In genomic region chr17:2998469-2998893, GRCh38 we compare ENCODE assay signal across 8 cellular contexts.
DNase-seq lines count a peak whose midpoint lies in the region; TF ChIP-seq lines count a peak whose summit lies in the region.
"Not testable (repeated sequence)": the region's sequence is repeated elsewhere in the genome, so short reads cannot be mapped to it uniquely, and the experiment has no call there.

No MANE protein-coding gene starts in this region.

- not testable (repeated sequence) for H3K4me1 ChIP-seq in ACC112 (ENCODE audit: control insufficient read depth, insufficient read depth, low read length, unreplicated experiment); GM23248 (ENCODE audit: insufficient read depth)
- H3K4me1 ChIP-seq in SJSA1 (replicated peaks) (peaks cover 13% of the 10 kb centered on the region), sigmoid colon (peaks cover 0 to 24% (median 14%) of the 10 kb centered on the region in 4 donors)

- not testable (repeated sequence) for H2AFZ ChIP-seq in ACC112 (ENCODE audit: low read length, unreplicated experiment); GM23248

- DNase-seq in GM23248 (peak; percentile 52), MG63 (peak; percentile 69), astrocyte of the spinal cord (ENCODE audit: low read depth, low spot score) (peak; percentile 29), fibroblast of peridontal ligament (ENCODE audit: extremely low read depth) (peak; percentile 6), kidney tubule cell (ENCODE audit: low spot score) (peak; percentile 50), sigmoid colon (peak; percentile 0)
- DNase-seq in SJSA1 (ENCODE audit: low read depth in 1 of 2, low spot score in 2 of 2), result not testable (repeated sequence)

- in situ Hi-C loops in GM23248 (cut with MboI); astrocyte of the spinal cord (cut with HindIII; ENCODE audit: low sequenced_read_pairs): not testable (repeated sequence)

- not testable (repeated sequence) for TF ChIP-seq POLR2A in sigmoid colon (IDR thresholded peaks at IDR 0.05)

- H3K9me3 ChIP-seq in GM23248 (ENCODE audit: low read depth); MG63; SJSA1 (replicated peaks); sigmoid colon: not testable (repeated sequence)

- peak overlapping the region; percentile 83 for H3K27ac ChIP-seq in ACC112 (ENCODE audit: low read depth, low read length)
- H3K27ac ChIP-seq in GM23248, result peak overlapping the region; percentile 17; the same call in 1 of the 2 replicates
- peak overlapping the region; percentile 85 for H3K27ac ChIP-seq in SJSA1
- H3K27ac ChIP-seq in sigmoid colon, result not testable (repeated sequence)

- H3K9ac ChIP-seq in GM23248, result not testable (repeated sequence)

- TF ChIP-seq EP300 in sigmoid colon (IDR thresholded peaks at IDR 0.05), result not testable (repeated sequence)

- not testable (repeated sequence) for H3K79me2 ChIP-seq in ACC112 (ENCODE audit: control insufficient read depth, insufficient read depth, low read length, unreplicated experiment); GM23248 (ENCODE audit: insufficient read depth)

- not testable (repeated sequence) for H3K9me2 ChIP-seq in GM23248 (ENCODE audit: insufficient read depth)

- not testable (repeated sequence) for H4K20me1 ChIP-seq in GM23248 (ENCODE audit: insufficient read depth)

- H3K36me3 ChIP-seq in ACC112 (ENCODE audit: insufficient read depth, low read length); GM23248 (ENCODE audit: low read depth); SJSA1: not testable (repeated sequence)
- peaks cover 15% of the 10 kb centered on the region for H3K36me3 ChIP-seq in MG63
- H3K36me3 ChIP-seq in sigmoid colon, result peaks cover 0 to 13% (median 2%) of the 10 kb centered on the region in 4 donors

- not testable (repeated sequence) for H3K27me3 ChIP-seq in ACC112 (ENCODE audit: insufficient read depth, low read length); GM23248 (replicated peaks; ENCODE audit: insufficient read depth); MG63; SJSA1 (replicated peaks); sigmoid colon

- intact Hi-C loops in sigmoid colon (cut with DNase I), result not testable (repeated sequence)

- peaks cover 11% of the 10 kb centered on the region for H3F3A ChIP-seq in GM23248 (ENCODE audit: insufficient read depth)

- not testable (repeated sequence) for TF ChIP-seq CTCF in astrocyte of the spinal cord (IDR thresholded peaks at IDR 0.05; ENCODE audit: low read depth, low read length); sigmoid colon (IDR thresholded peaks at IDR 0.05)

- not testable (repeated sequence) for H3K4me3 ChIP-seq in ACC112 (ENCODE audit: low read depth, low read length); GM23248; MG63; SJSA1; astrocyte of the spinal cord (ENCODE audit: low read depth, low read length); sigmoid colon

- WGBS in GM23248 (ENCODE audit: low coverage in 1 of 2, low lambda C conversion rate in 2 of 2, missing lambda C conversion rate in 2 of 2), 2 experiments, result 52 to 54% methylated on average over 8 of the region's 8 CpGs
- whole genome bisulfite sequencing in sigmoid colon, 2 donors, result 95 to 97% methylated on average over 8 of the region's 8 CpGs

- not testable (repeated sequence) for H3K4me2 ChIP-seq in GM23248 (ENCODE audit: unreplicated experiment)
